In the genomic region with DNA sequence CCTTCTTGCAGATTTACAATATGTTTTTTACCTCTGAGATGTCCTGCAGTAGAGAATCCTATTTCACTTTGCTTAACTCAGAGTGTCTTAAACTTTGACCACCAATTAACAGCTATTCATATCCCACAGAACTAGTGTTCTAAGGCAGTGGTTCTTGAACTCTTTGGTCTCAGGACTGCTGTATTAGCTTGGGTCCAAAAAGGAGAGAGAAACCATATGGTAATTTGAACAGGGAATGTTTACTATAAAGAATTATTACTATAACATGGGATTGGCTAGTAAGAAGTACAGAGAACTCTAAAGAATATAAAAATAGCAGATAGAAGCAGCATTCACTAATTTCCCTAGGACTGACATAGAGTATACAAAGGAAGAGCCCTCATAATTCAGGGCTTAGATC, we compare ENCODE assay signal across 21 cellular contexts. TPM values are rescaled to one million over a fixed set of nuclear protein-coding genes. Genes with fewer than 3 reads are reported as not detected.
"Had no signal": no experiment of that assay in that cellular context is flagged by ENCODE, and none has a peak within 500 bp of the region (broad histone marks: within the 10 kb centered on the region; RNA-seq: fewer than 3 reads in every experiment).

No MANE protein-coding gene starts in this region.

- ATAC-seq: HepG2 had no signal

- H3K4me3 ChIP-seq: SJSA1, SK-N-MC had no signal

- H3K36me3 ChIP-seq: SJSA1 had no signal

- DNase-seq: IMR-90, KG1, MM.1S, NCI-H1092 treated with DMSO at 0.1 percent for 48 hours, NCI-H1436, NCI-H187, NCI-H2029, NCI-H2081 treated with DMSO at 0.1 percent for 48 hours, NCI-H2171, NCI-H226, NCI-H446, NCI-H510A, NCI-H524 treated with DMSO at 0.1 percent for 48 hours, NCI-H774, Right ventricle myocardium superior, SIG-M5 had no signal

- H3K27ac ChIP-seq: SJSA1, SK-N-MC had no signal

- H3K27me3 ChIP-seq: SJSA1 had no signal

RNA-seq across cellular contexts. Expression of a gene that starts 31.6 kb away (rescaled TPM):
- total RNA-seq: HepG2, HT1080, IMR-90, M059J, Right ventricle myocardium superior, SJSA1 had no signal
